In the genomic region with DNA sequence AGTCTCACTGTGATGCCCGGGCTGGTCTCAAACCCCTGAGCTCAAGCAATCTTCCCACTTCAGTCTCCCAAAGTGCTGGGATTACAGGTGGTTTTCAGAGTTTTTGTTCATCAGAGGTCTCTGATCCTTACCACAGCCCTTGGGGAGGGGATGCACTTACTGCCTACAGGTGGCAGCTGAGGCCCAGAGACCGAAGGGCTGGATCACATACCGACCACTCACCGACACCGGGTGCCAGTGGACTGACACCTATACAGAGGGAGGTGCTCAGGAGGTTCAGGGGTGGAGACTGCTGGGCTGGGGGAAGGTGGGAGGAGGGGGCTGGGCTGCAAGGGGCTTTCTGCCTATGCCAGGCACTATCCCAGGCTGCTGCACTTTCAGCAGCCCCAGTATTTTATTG, we compare ENCODE assay signal across 15 cellular contexts. TPM values are rescaled to one million over a fixed set of nuclear protein-coding genes. Genes with fewer than 3 reads are reported as not detected.
DNase-seq lines count a peak whose midpoint lies in the region; ATAC-seq and TF ChIP-seq lines count a peak whose summit lies in the region.
"Had no signal": no experiment of that assay in that cellular context is flagged by ENCODE, and none has a peak within 500 bp of the region (broad histone marks: within the 10 kb centered on the region; RNA-seq: fewer than 3 reads in every experiment).

No MANE protein-coding gene starts in this region.

- no peak overlapping the region for H3K9ac ChIP-seq in DND-41 (ENCODE audit: low read depth, low read length)

- POLR2A ChIA-PET in T-cell (lab: Charles Lee): no interaction called here

- H4K20me1 ChIP-seq in DND-41 (ENCODE audit: insufficient read depth, low read length): no peaks in the 10 kb centered on the region

- H3K4me1 Mint-ChIP-seq in T-cell: peaks cover 3 to 6% (median 4%) of the 10 kb centered on the region in 3 donors
- H3K4me1 Mint-ChIP-seq: activated naive CD8-positive, alpha-beta T cell treated with anti-CD3 and anti-CD28 coated beads for 36 hours had no signal

- no peaks in the 10 kb centered on the region for H3K36me3 ChIP-seq in DND-41 (ENCODE audit: insufficient read depth, low read length)
- H3K36me3 ChIP-seq in esophagus squamous epithelium: no peaks in the 10 kb centered on the region
- no peaks in the 10 kb centered on the region for H3K36me3 ChIP-seq in aorta (ENCODE audit: control insufficient read depth in 1 of 2, insufficient read depth in 2 of 2, low read length in 1 of 2)

- no peaks in the 10 kb centered on the region for H3K27me3 ChIP-seq in DND-41 (ENCODE audit: insufficient read depth, low read length, poor library complexity)
- H3K27me3 ChIP-seq in esophagus squamous epithelium: no peaks in the 10 kb centered on the region
- no peaks in the 10 kb centered on the region for H3K27me3 ChIP-seq in aorta (ENCODE audit: control insufficient read depth in 1 of 2, insufficient read depth in 2 of 2, low read length in 1 of 2)

- H3K79me2 ChIP-seq in DND-41 (ENCODE audit: insufficient read depth, low read length): no peaks in the 10 kb centered on the region

- no peak overlapping the region for H3K27ac Mint-ChIP-seq in T-cell
- H3K27ac Mint-ChIP-seq: activated naive CD8-positive, alpha-beta T cell treated with anti-CD3 and anti-CD28 coated beads for 36 hours; nephron progenitor cell had no signal

- TF ChIP-seq POLR2A in esophagus squamous epithelium (IDR thresholded peaks at IDR 0.05): no peak

- no peak overlapping the region for H3K4me2 ChIP-seq in DND-41 (ENCODE audit: insufficient read depth, low read length)

- no peaks in the 10 kb centered on the region for H3K4me1 ChIP-seq in DND-41 (ENCODE audit: insufficient read depth, low read length)
- H3K4me1 ChIP-seq in esophagus squamous epithelium: peaks cover 20 to 72% (median 45%) of the 10 kb centered on the region in 3 donors
- no peaks in the 10 kb centered on the region for H3K4me1 ChIP-seq in aorta (ENCODE audit: control insufficient read depth in 1 of 2, insufficient read depth in 2 of 2, low read length in 2 of 2)

- ATAC-seq in DND-41 (ENCODE audit: insufficient read depth, low read depth) (no peak), T-cell (replicated peaks in 1 of 4) (peak; percentile 62 to 89 (median 74)), aorta (ENCODE audit: low FRiP score) (no peak)

- intact Hi-C loops in esophagus squamous epithelium (cut with DNase I) (no loop called here), aorta (cut with DNase I) (no loop called here)

- no peak overlapping the region for H2AFZ ChIP-seq in DND-41 (ENCODE audit: low read depth, low read length)

- TF ChIP-seq CTCF in AG09309 (IDR thresholded peaks at IDR 0.05; ENCODE audit: control insufficient read depth, insufficient read depth, low read depth, low read length, missing control alignments) (peak; percentile 3), DND-41 (IDR thresholded peaks at IDR 0.05; ENCODE audit: borderline replicate concordance, extremely low read depth, low read length, poor library complexity, severe bottlenecking) (peak; percentile 9), fibroblast of villous mesenchyme (IDR thresholded peaks at IDR 0.05; ENCODE audit: insufficient read depth, low read depth, low read length) (peak; percentile 18), esophagus squamous epithelium (IDR thresholded peaks at IDR 0.05) (no peak)

- 41 to 67% methylated on average over 3 to 5 of the region's 5 CpGs for WGBS in esophagus squamous epithelium, 2 donors
- 69 to 74% methylated on average over 5 of the region's 5 CpGs for WGBS in aorta, 2 donors

- H3K36me3 Mint-ChIP-seq in T-cell: no peaks in the 10 kb centered on the region
- H3K36me3 Mint-ChIP-seq: activated naive CD8-positive, alpha-beta T cell treated with anti-CD3 and anti-CD28 coated beads for 36 hours had no signal

- no peak overlapping the region for H3K27ac ChIP-seq in DND-41 (ENCODE audit: low read length)
- no peak overlapping the region for H3K27ac ChIP-seq in esophagus squamous epithelium
- no peak overlapping the region for H3K27ac ChIP-seq in aorta (ENCODE audit: low read depth in 1 of 2, low read length in 2 of 2)

- no peak overlapping the region for H3K4me3 ChIP-seq in AG09309 (ENCODE audit: control insufficient read depth, low read depth, low read length)
- H3K4me3 ChIP-seq in DND-41 (ENCODE audit: low read depth in 1 of 2, low read length in 2 of 2): no peak overlapping the region
- H3K4me3 ChIP-seq in fibroblast of villous mesenchyme (ENCODE audit: low read depth, low read length): no peak overlapping the region
- no peak overlapping the region for H3K4me3 ChIP-seq in esophagus squamous epithelium
- H3K4me3 ChIP-seq in aorta (ENCODE audit: low read length in 2 of 2): no peak overlapping the region

- DNase-seq in AG09309 (ENCODE audit: low read depth) (no peak), DND-41 (no peak), T-cell (peak in 2 of 34 experiments; percentile 10 to 32), fibroblast of villous mesenchyme (ENCODE audit: low read depth) (no peak), esophagus squamous epithelium (lab: John Stamatoyannopoulos, UW) (no peak), NCI-H748 (lab: John Stamatoyannopoulos, UW; ENCODE audit: unreplicated experiment) (no peak), globus pallidus (ENCODE audit: low spot score) (no peak), aorta (no peak)
- DNase-seq: activated CD4-positive, CD25-positive, alpha-beta regulatory T cell treated with anti-CD3 and anti-CD28 coated beads, Interleukin-2, amount 50 U/mL, for 72 hours; activated naive CD8-positive, alpha-beta T cell treated with anti-CD3 and anti-CD28 coated beads for 36 hours; activated T-cell treated with anti-CD3 and anti-CD28 coated beads for 4 hours; DMS 273 treated with DMSO at 0.1 percent for 48 hours; NCI-H1694; NCI-H510A treated with DMSO at 0.1 percent for 48 hours; nephron progenitor cell had no signal

- H3K9me3 ChIP-seq in DND-41 (ENCODE audit: insufficient read depth, low read length, severe bottlenecking): no peaks in the 10 kb centered on the region
- H3K9me3 ChIP-seq in esophagus squamous epithelium: no peaks in the 10 kb centered on the region
- no peaks in the 10 kb centered on the region for H3K9me3 ChIP-seq in aorta (ENCODE audit: control insufficient read depth, low read length)

- H3K27me3 Mint-ChIP-seq in T-cell: no peaks in the 10 kb centered on the region
- H3K27me3 Mint-ChIP-seq: activated naive CD8-positive, alpha-beta T cell treated with anti-CD3 and anti-CD28 coated beads for 36 hours had no signal

- no peaks in the 10 kb centered on the region for H3K9me3 Mint-ChIP-seq in T-cell
- H3K9me3 Mint-ChIP-seq: activated naive CD8-positive, alpha-beta T cell treated with anti-CD3 and anti-CD28 coated beads for 36 hours; nephron progenitor cell had no signal

- CTCF ChIA-PET in T-cell (lab: Charles Lee): interaction anchor here in 1 of 2 donors (0.7 kb wide), 1 partner anchor 120 kb away, joined by 3 read pairs; no protein-coding TSS in a partner anchor

- no peak overlapping the region for H3K4me3 Mint-ChIP-seq in T-cell
- H3K4me3 Mint-ChIP-seq: activated naive CD8-positive, alpha-beta T cell treated with anti-CD3 and anti-CD28 coated beads for 36 hours; nephron progenitor cell had no signal

RNA-seq across cellular contexts. Expression of gene DUSP7, which starts 19.5 kb away (rescaled TPM):
- 10 to 100 TPM; 11.3 to 41.3 (median 39.0) TPM for total RNA-seq in T-cell
- 20.9 and 21.2 TPM in 2 replicates for total RNA-seq in fibroblast of villous mesenchyme
- total RNA-seq in esophagus squamous epithelium: 100 to 1,000 TPM in 1 of 4 donors, 10 to 100 TPM in 3; 49.3 to 105 (median 62.1) TPM
- total RNA-seq in aorta: 10 to 100 TPM; 36.8 to 54.1 TPM
- polyA plus RNA-seq in aorta: 10 to 100 TPM in 1 of 2 donors, 1 to 10 TPM in 1; 8.8 to 14.4 TPM

RNA-seq across cellular contexts. Expression of gene RPL29, which starts 41.1 kb away (rescaled TPM):
- total RNA-seq in T-cell: 1,000 to 10,000 TPM; 1,518 to 1,711 (median 1,629) TPM
- total RNA-seq in fibroblast of villous mesenchyme: 617 and 759 TPM in 2 replicates
- total RNA-seq in esophagus squamous epithelium: 1,000 to 10,000 TPM; 1,191 to 2,826 (median 1,725) TPM
- total RNA-seq in aorta: 100 to 1,000 TPM; 617 to 792 TPM
- polyA plus RNA-seq in aorta: 1,000 to 10,000 TPM; 1,520 to 2,218 TPM

RNA-seq across cellular contexts. Expression of gene ACY1, which starts 53.5 kb away (rescaled TPM):
- total RNA-seq in T-cell (10 to 100 TPM in 3 of 5 donors, 1 to 10 TPM in 2; 6.2 to 19.0 (median 13.3) TPM), fibroblast of villous mesenchyme (23.3 and 37.7 TPM in 2 replicates), esophagus squamous epithelium (10 to 100 TPM; 20.2 to 42.7 (median 33.6) TPM), aorta (10 to 100 TPM in 1 of 2 donors, 1 to 10 TPM in 1; 7.2 to 16.5 TPM)
- 100 to 1,000 TPM in 1 of 2 donors, 10 to 100 TPM in 1; 12.2 to 102 TPM for polyA plus RNA-seq in aorta

Comparison
In these comparisons a context has a peak if more than half of its experiments do, and no peak if none do; other contexts are left out.
1. CTCF ChIP-seq: peak in AG09309 (single experiment), DND-41 (single experiment) and fibroblast of villous mesenchyme (single experiment); none in esophagus squamous epithelium (0 of 6).
2. ATAC-seq: peak in T-cell (4 of 4); none in DND-41 (single experiment) and aorta (single experiment).